11 cellular contexts compared by ENCODE assay signal in genomic region chr15:36632196-36632595, GRCh38. TPM values are rescaled to one million over a fixed set of nuclear protein-coding genes. Genes with fewer than 3 reads are reported as not detected.
DNase-seq lines count a peak whose midpoint lies in the region; ATAC-seq and TF ChIP-seq lines count a peak whose summit lies in the region.
"Had no signal": no experiment of that assay in that cellular context is flagged by ENCODE, and none has a peak within 500 bp of the region (broad histone marks: within the 10 kb centered on the region; RNA-seq: fewer than 3 reads in every experiment).

No MANE protein-coding gene starts in this region.

- intact Hi-C loops in tibial artery (cut with DNase I; ENCODE audit: low total_unique reads), result no loop called here

- no peak overlapping the region for H3K4me3 ChIP-seq in astrocyte of the spinal cord (ENCODE audit: low read depth, low read length)
- no peak overlapping the region for H3K4me3 ChIP-seq in tibial artery
- H3K4me3 ChIP-seq: left lung had no signal

- peaks cover 0 to 8% (median 0%) of the 10 kb centered on the region in 3 donors for H3K36me3 ChIP-seq in tibial artery
- H3K36me3 ChIP-seq: left lung had no signal

- no peaks in the 10 kb centered on the region for H3K4me1 ChIP-seq in tibial artery
- H3K4me1 ChIP-seq: left lung had no signal

- peak; percentile 63 for DNase-seq in NCI-H2171 treated with DMSO at 0.1 percent for 48 hours (lab: John Stamatoyannopoulos, UW)
- peak; percentile 43 for DNase-seq in astrocyte of the spinal cord (ENCODE audit: low read depth, low spot score)
- no peak for DNase-seq in omental fat pad (ENCODE audit: low spot score)
- no peak for DNase-seq in pons (ENCODE audit: low spot score)
- no peak for DNase-seq in tibial artery
- DNase-seq in activated CD4-positive, alpha-beta T cell treated with anti-CD3 and anti-CD28 coated beads for 1 hour, result no peak
- no peak for DNase-seq in NCI-H446 (lab: John Stamatoyannopoulos, UW)
- DNase-seq: activated CD4-positive, alpha-beta T cell treated with anti-CD3 and anti-CD28 coated beads, Interleukin-2, amount 50 U/mL, for 4 hours; activated naive CD8-positive, alpha-beta T cell treated with anti-CD3 and anti-CD28 coated beads for 36 hours; left lung had no signal

- no peak overlapping the region for H3K27ac ChIP-seq in tibial artery
- H3K27ac ChIP-seq: left lung had no signal

- ATAC-seq in GM21423 (IDR thresholded peaks at IDR 0.05; ENCODE audit: unreplicated experiment) (peak; percentile 72), omental fat pad (ENCODE audit: low FRiP score) (peak; percentile 28)
- ATAC-seq: left lung had no signal

- no peaks in the 10 kb centered on the region for H3K27me3 ChIP-seq in tibial artery
- H3K27me3 ChIP-seq: left lung had no signal

- no peak for TF ChIP-seq CTCF in astrocyte of the spinal cord (IDR thresholded peaks at IDR 0.05; ENCODE audit: low read depth, low read length)
- no peak for TF ChIP-seq CTCF in omental fat pad (IDR thresholded peaks at IDR 0.05)
- TF ChIP-seq CTCF in tibial artery (IDR thresholded peaks at IDR 0.05), result no peak

- in situ Hi-C loops in astrocyte of the spinal cord (cut with HindIII; ENCODE audit: low sequenced_read_pairs), result no loop called here

- peaks cover 0 to 16% (median 0%) of the 10 kb centered on the region in 3 donors for H3K9me3 ChIP-seq in tibial artery

RNA-seq across cellular contexts. Expression of gene CDIN1, which starts 52.8 kb away (rescaled TPM):
- 10 to 100 TPM in 1 of 4 donors, 1 to 10 TPM in 3; 6.0 to 15.0 (median 8.0) TPM for total RNA-seq in omental fat pad

Comparison
In these comparisons a context has a peak if more than half of its experiments do, and no peak if none do; other contexts are left out.
1. DNase-seq: peak in NCI-H2171 treated with DMSO at 0.1 percent for 48 hours (single experiment) and astrocyte of the spinal cord (single experiment); none in omental fat pad (single experiment), pons (single experiment), tibial artery (0 of 2), activated CD4-positive, alpha-beta T cell treated with anti-CD3 and anti-CD28 coated beads for 1 hour (single experiment) and NCI-H446 (0 of 2).